ENCODE assay signal across 18 cellular contexts in the genomic region with DNA sequence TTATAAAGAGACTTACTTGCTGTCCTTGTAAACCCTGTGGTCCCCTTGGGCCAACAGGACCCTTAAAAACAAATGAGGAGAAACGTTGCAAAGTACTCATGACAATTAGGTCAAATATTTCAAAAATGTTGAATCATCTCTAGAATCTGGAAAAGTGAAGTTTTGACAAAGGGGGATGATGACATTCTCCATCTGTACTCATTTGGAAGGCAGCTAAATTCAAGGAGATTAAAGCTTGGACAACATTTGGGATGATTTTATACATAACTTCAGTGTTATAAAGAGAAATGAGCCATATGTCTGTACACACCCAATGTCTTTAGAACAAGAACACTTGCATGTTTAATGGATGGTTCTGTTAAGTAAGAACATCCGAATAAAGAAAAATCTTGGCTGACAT.
DNase-seq lines count a peak whose midpoint lies in the region; ATAC-seq and TF ChIP-seq lines count a peak whose summit lies in the region.
"Had no signal": no experiment of that assay in that cellular context is flagged by ENCODE, and none has a peak within 500 bp of the region (broad histone marks: within the 10 kb centered on the region; RNA-seq: fewer than 3 reads in every experiment).

No MANE protein-coding gene starts in this region.

- H3K79me1 ChIP-seq in mesendoderm (ENCODE audit: low read length): no peaks in the 10 kb centered on the region

- no CpG with 5 or more reads among the region's 2 CpGs for WGBS in mesendoderm (ENCODE audit: extremely low coverage, insufficient coverage, low lambda C conversion rate)

- H3K4me3 Mint-ChIP-seq in activated T-helper 17 cell treated with anti-CD3 and anti-CD28 coated beads, Interleukin-2, amount 50 U/mL, for 72 hours: no peak overlapping the region
- H3K4me3 Mint-ChIP-seq: activated CD8-positive, alpha-beta memory T cell treated with anti-CD3 and anti-CD28 coated beads, Interleukin-2, amount 10 ng/mL, durations not matched to agents 7 days and 5 days had no signal

- no peaks in the 10 kb centered on the region for H3K79me2 ChIP-seq in mesendoderm (ENCODE audit: control insufficient read depth, insufficient read depth, low read length)

- H3K27me3 ChIP-seq in dorsolateral prefrontal cortex (no peaks in the 10 kb centered on the region), mesendoderm (ENCODE audit: insufficient read depth, low read length, poor library complexity) (no peaks in the 10 kb centered on the region)
- H3K27me3 ChIP-seq: BLaER1 treated with 17β-estradiol and CSF1 and Interleukin-3, amounts not matched to agents 10 nM and 100 nM; heart left ventricle; pancreas had no signal

- no peak overlapping the region for H2AK5ac ChIP-seq in mesendoderm (ENCODE audit: low read length)

- H4K5ac ChIP-seq in mesendoderm (ENCODE audit: low read length): no peak overlapping the region

- no peaks in the 10 kb centered on the region for H3K36me3 Mint-ChIP-seq in activated T-helper 17 cell treated with anti-CD3 and anti-CD28 coated beads, Interleukin-2, amount 50 U/mL, for 72 hours (ENCODE audit: low read depth)
- H3K36me3 Mint-ChIP-seq: activated CD8-positive, alpha-beta memory T cell treated with anti-CD3 and anti-CD28 coated beads, Interleukin-2, amount 10 ng/mL, durations not matched to agents 7 days and 5 days; activated naive CD4-positive, alpha-beta T cell treated with anti-CD3 and anti-CD28 coated beads, Interleukin-2, amount 50 U/mL, for 72 hours had no signal

- H3K27ac ChIP-seq in dorsolateral prefrontal cortex (peak overlapping the region in 32 of 59 donors; percentile 1 to 75 (median 36)), mesendoderm (ENCODE audit: low read depth, low read length) (no peak overlapping the region)
- H3K27ac ChIP-seq: BLaER1 treated with 17β-estradiol and CSF1 and Interleukin-3, amounts not matched to agents 10 nM and 100 nM; heart left ventricle; lower lobe of right lung; pancreas had no signal

- H3K36me3 ChIP-seq in mesendoderm (ENCODE audit: control insufficient read depth, insufficient read depth, low read length): peaks cover 2% of the 10 kb centered on the region
- H3K36me3 ChIP-seq: BLaER1 treated with 17β-estradiol and CSF1 and Interleukin-3, amounts not matched to agents 10 nM and 100 nM; lower lobe of right lung; pancreas had no signal

- H3K9me3 Mint-ChIP-seq in activated T-helper 17 cell treated with anti-CD3 and anti-CD28 coated beads, Interleukin-2, amount 50 U/mL, for 72 hours: no peaks in the 10 kb centered on the region
- H3K9me3 Mint-ChIP-seq: activated naive CD4-positive, alpha-beta T cell treated with anti-CD3 and anti-CD28 coated beads, Interleukin-2, amount 50 U/mL, for 72 hours had no signal

- no peak for TF ChIP-seq CTCF in dorsolateral prefrontal cortex (IDR thresholded peaks at IDR 0.05 in 54 of 56, conservative IDR thresholded peaks at IDR 0.05 in 2 of 56; ENCODE audit: low read depth in 1 of 56, partially characterized antibody in 56 of 56)

- DNase-seq in AG08395 (ENCODE audit: low spot score) (peak; percentile 49), NCI-H226 (peak; percentile 50), dorsolateral prefrontal cortex (no peak), mesendoderm (peak; percentile 10), CD1c-positive myeloid dendritic cell (ENCODE audit: extremely low spot score) (no peak)
- DNase-seq: activated CD8-positive, alpha-beta memory T cell treated with anti-CD3 and anti-CD28 coated beads, Interleukin-2, amount 10 ng/mL, durations not matched to agents 7 days and 5 days; cortex of kidney; DND-41; heart left ventricle; lower lobe of right lung; NCI-H1417; pancreas; Right ventricle myocardium superior had no signal

- no peak for ATAC-seq in activated T-helper 17 cell treated with anti-CD3 and anti-CD28 coated beads, Interleukin-2, amount 50 U/mL, for 72 hours (replicated peaks)
- no peak for ATAC-seq in GM18868 (IDR thresholded peaks at IDR 0.05; ENCODE audit: unreplicated experiment)
- no peak for ATAC-seq in HG03108 (IDR thresholded peaks at IDR 0.05; ENCODE audit: unreplicated experiment)
- ATAC-seq: activated CD8-positive, alpha-beta memory T cell treated with anti-CD3 and anti-CD28 coated beads, Interleukin-2, amount 10 ng/mL, durations not matched to agents 7 days and 5 days; activated naive CD4-positive, alpha-beta T cell treated with anti-CD3 and anti-CD28 coated beads, Interleukin-2, amount 50 U/mL, for 72 hours; lower lobe of right lung had no signal

- intact Hi-C loops in dorsolateral prefrontal cortex (cut with DNase I): no loop called here

- H3K4me2 ChIP-seq in mesendoderm (ENCODE audit: low read length): no peak overlapping the region
- H3K4me2 ChIP-seq: BLaER1 treated with 17β-estradiol and CSF1 and Interleukin-3, amounts not matched to agents 10 nM and 100 nM had no signal

- peaks cover 7% of the 10 kb centered on the region for H3K4me1 Mint-ChIP-seq in activated T-helper 17 cell treated with anti-CD3 and anti-CD28 coated beads, Interleukin-2, amount 50 U/mL, for 72 hours
- H3K4me1 Mint-ChIP-seq: activated CD8-positive, alpha-beta memory T cell treated with anti-CD3 and anti-CD28 coated beads, Interleukin-2, amount 10 ng/mL, durations not matched to agents 7 days and 5 days had no signal

- H2BK120ac ChIP-seq in mesendoderm (ENCODE audit: low read depth, low read length): no peak overlapping the region

- no peak overlapping the region for H4K8ac ChIP-seq in mesendoderm (ENCODE audit: low read depth, low read length)

- no peak overlapping the region for H3K18ac ChIP-seq in mesendoderm (ENCODE audit: low read length)

- H3K56ac ChIP-seq in mesendoderm (ENCODE audit: low read length): no peak overlapping the region

- no peak overlapping the region for H3K9ac ChIP-seq in mesendoderm (ENCODE audit: low read length)
- H3K9ac ChIP-seq: BLaER1 treated with 17β-estradiol and CSF1 and Interleukin-3, amounts not matched to agents 10 nM and 100 nM had no signal

- no peak overlapping the region for H2BK5ac ChIP-seq in mesendoderm (ENCODE audit: low read length)

- no peaks in the 10 kb centered on the region for H3K4me1 ChIP-seq in mesendoderm (ENCODE audit: control insufficient read depth, low read depth, low read length)
- H3K4me1 ChIP-seq: BLaER1 treated with 17β-estradiol and CSF1 and Interleukin-3, amounts not matched to agents 10 nM and 100 nM; lower lobe of right lung; pancreas had no signal

- no peak overlapping the region for H3K4ac ChIP-seq in mesendoderm (ENCODE audit: low read depth, low read length)

- no peaks in the 10 kb centered on the region for H3K27me3 Mint-ChIP-seq in activated T-helper 17 cell treated with anti-CD3 and anti-CD28 coated beads, Interleukin-2, amount 50 U/mL, for 72 hours
- H3K27me3 Mint-ChIP-seq: activated CD8-positive, alpha-beta memory T cell treated with anti-CD3 and anti-CD28 coated beads, Interleukin-2, amount 10 ng/mL, durations not matched to agents 7 days and 5 days had no signal

- no peak overlapping the region for H2BK15ac ChIP-seq in mesendoderm (replicated peaks; ENCODE audit: low read depth)

- H3K4me3 ChIP-seq in dorsolateral prefrontal cortex (no peak overlapping the region), mesendoderm (ENCODE audit: low read length) (no peak overlapping the region)
- H3K4me3 ChIP-seq: BLaER1 treated with 17β-estradiol and CSF1 and Interleukin-3, amounts not matched to agents 10 nM and 100 nM; heart left ventricle; lower lobe of right lung; pancreas had no signal

- H3K23ac ChIP-seq in mesendoderm (ENCODE audit: low read length): no peak overlapping the region

- H3K27ac Mint-ChIP-seq in activated T-helper 17 cell treated with anti-CD3 and anti-CD28 coated beads, Interleukin-2, amount 50 U/mL, for 72 hours: no peak overlapping the region
- H3K27ac Mint-ChIP-seq: activated CD8-positive, alpha-beta memory T cell treated with anti-CD3 and anti-CD28 coated beads, Interleukin-2, amount 10 ng/mL, durations not matched to agents 7 days and 5 days; activated naive CD4-positive, alpha-beta T cell treated with anti-CD3 and anti-CD28 coated beads, Interleukin-2, amount 50 U/mL, for 72 hours had no signal

Comparison
In these comparisons a context has a peak if more than half of its experiments do, and no peak if none do; other contexts are left out.
1. DNase-seq: peak in AG08395 (single experiment), NCI-H226 (single experiment) and mesendoderm (single experiment); none in dorsolateral prefrontal cortex (0 of 10) and CD1c-positive myeloid dendritic cell (single experiment).